Comparison of ENCODE assay signal across 22 cellular contexts in genomic region chr5:10534491-10535236, GRCh38. TPM values are rescaled to one million over a fixed set of nuclear protein-coding genes. Genes with fewer than 3 reads are reported as not detected.
DNase-seq lines count a peak whose midpoint lies in the region; ATAC-seq, FAIRE-seq and TF ChIP-seq lines count a peak whose summit lies in the region.
"Had no signal": no experiment of that assay in that cellular context is flagged by ENCODE, and none has a peak within 500 bp of the region (broad histone marks: within the 10 kb centered on the region; RNA-seq: fewer than 3 reads in every experiment).

No MANE protein-coding gene starts in this region.

- no peak overlapping the region for H3K4me3 ChIP-seq in WERI-Rb-1 (ENCODE audit: low read depth, low read length)
- no peak overlapping the region for H3K4me3 ChIP-seq in kidney (ENCODE audit: low read length in 2 of 2)
- H3K4me3 ChIP-seq in upper lobe of right lung: no peak overlapping the region
- H3K4me3 ChIP-seq: breast epithelium, heart right ventricle, skin epidermis, thyroid gland had no signal

- FAIRE-seq in kidney (lab: Jason Lieb, UNC): no peak
- FAIRE-seq: D721Med had no signal

- no peaks in the 10 kb centered on the region for H3K27me3 ChIP-seq in WERI-Rb-1 (ENCODE audit: insufficient read depth, low read depth, severe bottlenecking)
- H3K27me3 ChIP-seq in upper lobe of right lung: peaks cover 9% of the 10 kb centered on the region
- H3K27me3 ChIP-seq: thyroid gland had no signal

- no peak overlapping the region for H3K9ac ChIP-seq in kidney (ENCODE audit: low read length in 2 of 2)

- intact Hi-C loops in kidney (cut with DNase I) (no loop called here), upper lobe of right lung (cut with DNase I) (no loop called here)

- peaks cover 12% of the 10 kb centered on the region for H3K27me3 Mint-ChIP-seq in endothelial cell (ENCODE audit: unreplicated experiment)

- no peaks in the 10 kb centered on the region for H3K9me3 Mint-ChIP-seq in endothelial cell (ENCODE audit: unreplicated experiment)
- H3K9me3 Mint-ChIP-seq: dendritic cell treated with granulocyte-macrophage colony-stimulating factor and Interleukin-4, amounts not matched to agents 40 ng/mL and 50 ng/mL, for 4 days; stimulated activated naive B cell treated with anti-CD40 and anti-IgM and Interleukin-4, amounts not matched to agents 10 μg/mL and 1 μg/mL and 100 μg/mL, for 72 hours had no signal

- no peak overlapping the region for H3K27ac Mint-ChIP-seq in endothelial cell (ENCODE audit: unreplicated experiment)
- H3K27ac Mint-ChIP-seq: activated CD4-positive, alpha-beta memory T cell treated with anti-CD3 and anti-CD28 coated beads, Interleukin-2, amount 10 ng/mL, durations not matched to agents 7 days and 5 days; dendritic cell treated with granulocyte-macrophage colony-stimulating factor and Interleukin-4, amounts not matched to agents 40 ng/mL and 50 ng/mL, for 4 days; stimulated activated naive B cell treated with anti-CD40 and anti-IgM and Interleukin-4, amounts not matched to agents 10 μg/mL and 1 μg/mL and 100 μg/mL, for 72 hours had no signal

- peak; percentile 12 for DNase-seq in activated effector memory CD4-positive, alpha-beta T cell treated with anti-CD3 and anti-CD28 coated beads, Interleukin-2, amount 50 U/mL, for 16 hours
- no peak for DNase-seq in activated effector memory CD4-positive, alpha-beta T cell treated with Interleukin-2 at 50 U/mL for 16 hours
- DNase-seq in WERI-Rb-1: no peak
- DNase-seq in kidney: peak; percentile 16
- DNase-seq in upper lobe of right lung: peak; percentile 6
- DNase-seq in endothelial cell (ENCODE audit: low spot score): no peak
- DNase-seq in T1000 (lab: John Stamatoyannopoulos, UW): no peak
- DNase-seq: activated CD4-positive, alpha-beta memory T cell treated with anti-CD3 and anti-CD28 coated beads, Interleukin-2, amount 10 ng/mL, durations not matched to agents 7 days and 5 days; activated gamma-delta T cell treated with Interleukin-2 at 50 U/mL for 16 hours; C1 segment of cervical spinal cord; heart right ventricle; NCI-H1092; NCI-H2081 treated with DMSO at 0.1 percent for 48 hours; NCI-H526; stimulated activated naive B cell treated with anti-CD40 and anti-IgM and Interleukin-4, amounts not matched to agents 10 μg/mL and 1 μg/mL and 100 μg/mL, for 72 hours; thyroid gland had no signal

- ATAC-seq in upper lobe of right lung (no peak), HG02840 (IDR thresholded peaks at IDR 0.05; ENCODE audit: low FRiP score, unreplicated experiment) (no peak)
- ATAC-seq: heart right ventricle; stimulated activated naive B cell treated with anti-CD40 and anti-IgM and Interleukin-4, amounts not matched to agents 10 μg/mL and 1 μg/mL and 100 μg/mL, for 72 hours had no signal

- no peaks in the 10 kb centered on the region for H3K36me3 Mint-ChIP-seq in endothelial cell (ENCODE audit: low read depth, unreplicated experiment)
- H3K36me3 Mint-ChIP-seq: stimulated activated naive B cell treated with anti-CD40 and anti-IgM and Interleukin-4, amounts not matched to agents 10 μg/mL and 1 μg/mL and 100 μg/mL, for 72 hours had no signal

- no peaks in the 10 kb centered on the region for H3K36me3 ChIP-seq in WERI-Rb-1
- H3K36me3 ChIP-seq in kidney (ENCODE audit: control insufficient read depth in 1 of 2, insufficient read depth in 2 of 2, low read length in 2 of 2): no peaks in the 10 kb centered on the region
- H3K36me3 ChIP-seq in upper lobe of right lung: no peaks in the 10 kb centered on the region
- H3K36me3 ChIP-seq: breast epithelium, heart right ventricle, thyroid gland had no signal

- H3K4me1 Mint-ChIP-seq in endothelial cell (ENCODE audit: unreplicated experiment): peaks cover 8% of the 10 kb centered on the region

- H3K4me1 ChIP-seq in kidney (ENCODE audit: control insufficient read depth in 1 of 2, insufficient read depth in 1 of 2, low read depth in 1 of 2, low read length in 2 of 2) (peaks cover 0 to 10% of the 10 kb centered on the region in 2 donors), upper lobe of right lung (peaks cover 21% of the 10 kb centered on the region)
- H3K4me1 ChIP-seq: breast epithelium, thyroid gland had no signal

- no peak for TF ChIP-seq CTCF in WERI-Rb-1 (IDR thresholded peaks at IDR 0.05; ENCODE audit: low read depth, low read length)
- no peak for TF ChIP-seq CTCF in kidney (IDR thresholded peaks at IDR 0.05; ENCODE audit: borderline replicate concordance, extremely low read depth, insufficient read depth)
- no peak for TF ChIP-seq CTCF in upper lobe of right lung (IDR thresholded peaks at IDR 0.05)
- no peak for TF ChIP-seq CTCF in endothelial cell (IDR thresholded peaks at IDR 0.05; ENCODE audit: unreplicated experiment)

- peaks cover 6% of the 10 kb centered on the region for H3K9me3 ChIP-seq in WERI-Rb-1 (ENCODE audit: severe bottlenecking)
- H3K9me3 ChIP-seq in kidney (ENCODE audit: control insufficient read depth in 1 of 2, low read length in 2 of 2): no peaks in the 10 kb centered on the region
- H3K9me3 ChIP-seq in upper lobe of right lung: no peaks in the 10 kb centered on the region
- H3K9me3 ChIP-seq: breast epithelium, heart right ventricle, thyroid gland had no signal

- H3K27ac ChIP-seq in WERI-Rb-1 (peak overlapping the region; percentile 21; the same call in 1 of the 2 replicates), kidney (ENCODE audit: low read depth in 2 of 2, low read length in 2 of 2) (no peak overlapping the region), upper lobe of right lung (no peak overlapping the region)
- H3K27ac ChIP-seq: breast epithelium, heart right ventricle, thyroid gland had no signal

- H3K4me3 Mint-ChIP-seq in endothelial cell (ENCODE audit: unreplicated experiment): no peak overlapping the region
- H3K4me3 Mint-ChIP-seq: activated CD4-positive, alpha-beta memory T cell treated with anti-CD3 and anti-CD28 coated beads, Interleukin-2, amount 10 ng/mL, durations not matched to agents 7 days and 5 days; dendritic cell treated with granulocyte-macrophage colony-stimulating factor and Interleukin-4, amounts not matched to agents 40 ng/mL and 50 ng/mL, for 4 days; stimulated activated naive B cell treated with anti-CD40 and anti-IgM and Interleukin-4, amounts not matched to agents 10 μg/mL and 1 μg/mL and 100 μg/mL, for 72 hours had no signal

RNA-seq across cellular contexts. Expression of gene ANKRD33B, which starts 29.2 kb away (rescaled TPM):
- 20.3 TPM for total RNA-seq in kidney
- 4.8 TPM for polyA plus RNA-seq in kidney (ENCODE audit: insufficient read depth, low read depth, low replicate concordance)
- 6.1 TPM for total RNA-seq in upper lobe of right lung
- 7.0 TPM for total RNA-seq in endothelial cell (ENCODE audit: unreplicated experiment)
- polyA plus RNA-seq: neural cell had no signal

Comparison
In these comparisons a context has a peak if more than half of its experiments do, and no peak if none do; other contexts are left out.
1. DNase-seq: peak in activated effector memory CD4-positive, alpha-beta T cell treated with anti-CD3 and anti-CD28 coated beads, Interleukin-2, amount 50 U/mL, for 16 hours (single experiment), kidney (single experiment) and upper lobe of right lung (single experiment); none in activated effector memory CD4-positive, alpha-beta T cell treated with Interleukin-2 at 50 U/mL for 16 hours (single experiment), WERI-Rb-1 (single experiment), endothelial cell (single experiment) and T1000 (single experiment).